ENCODE assay signal across 18 cellular contexts in the genomic region with DNA sequence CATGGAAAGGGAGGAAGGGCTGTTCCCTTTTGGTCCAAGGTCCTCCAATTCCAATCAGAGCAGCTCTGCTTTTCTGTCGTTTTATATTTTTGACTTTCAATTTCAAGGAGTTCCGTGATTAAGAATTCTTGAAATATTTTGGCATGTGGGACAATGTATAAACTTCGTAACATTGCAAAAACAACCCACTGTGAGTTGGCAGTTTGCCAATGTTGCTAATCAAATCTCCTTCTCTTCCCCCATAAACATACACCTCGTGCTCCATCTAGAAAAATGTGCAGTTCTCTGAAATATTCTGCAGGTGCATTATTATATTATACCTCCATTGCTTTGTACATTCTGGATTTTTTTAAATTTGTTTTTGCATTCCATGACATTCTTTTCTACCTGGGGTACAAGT. TPM values are rescaled to one million over a fixed set of nuclear protein-coding genes. Genes with fewer than 3 reads are reported as not detected.
"Had no signal": no experiment of that assay in that cellular context is flagged by ENCODE, and none has a peak within 500 bp of the region (broad histone marks: within the 10 kb centered on the region; RNA-seq: fewer than 3 reads in every experiment).

No MANE protein-coding gene starts in this region.

- ATAC-seq: activated CD4-positive, CD25-positive, alpha-beta regulatory T cell treated with anti-CD3 and anti-CD28 coated beads, Interleukin-2, amount 50 U/mL, for 24 hours; activated CD8-positive, alpha-beta memory T cell treated with anti-CD3 and anti-CD28 coated beads, Interleukin-2, amount 10 ng/mL, durations not matched to agents 7 days and 5 days; activated CD8-positive, alpha-beta T cell treated with anti-CD3 and anti-CD28 coated beads for 36 hours; body of pancreas; foreskin keratinocyte; left lung; naive thymus-derived CD8-positive, alpha-beta T cell had no signal

- DNase-seq: activated CD4-positive, alpha-beta T cell treated with anti-CD3 and anti-CD28 coated beads, Interleukin-2, amount 10 ng/mL, durations not matched to agents 24 days and 14 days; activated CD8-positive, alpha-beta memory T cell treated with anti-CD3 and anti-CD28 coated beads, Interleukin-2, amount 10 ng/mL, durations not matched to agents 7 days and 5 days; activated CD8-positive, alpha-beta T cell treated with anti-CD3 and anti-CD28 coated beads for 36 hours; amniotic stem cell; body of pancreas; effector CD4-positive, alpha-beta T cell; left lung; naive thymus-derived CD8-positive, alpha-beta T cell; posterior cingulate gyrus; stimulated activated CD4-positive, alpha-beta T cell treated with anti-CD3 and anti-CD28 coated beads, Interleukin-4, amount 100 ng/mL, for 1 hour; stimulated activated naive CD4-positive, alpha-beta T cell; testis had no signal

RNA-seq across cellular contexts. Expression of a gene that starts 49.8 kb away (rescaled TPM):
- total RNA-seq: activated CD8-positive, alpha-beta T cell treated with anti-CD3 and anti-CD28 coated beads for 36 hours; epithelial cell of proximal tubule; foreskin keratinocyte; glomerular endothelial cell; naive thymus-derived CD8-positive, alpha-beta T cell; renal cortical epithelial cell; vagina had no signal
